Comparison of ENCODE assay signal across 23 cellular contexts in genomic region chr2:16141641-16141921, GRCh38.
DNase-seq lines count a peak whose midpoint lies in the region; ATAC-seq, FAIRE-seq and TF ChIP-seq lines count a peak whose summit lies in the region.
"Had no signal": no experiment of that assay in that cellular context is flagged by ENCODE, and none has a peak within 500 bp of the region (broad histone marks: within the 10 kb centered on the region; RNA-seq: fewer than 3 reads in every experiment).

No MANE protein-coding gene starts in this region.

- no peaks in the 10 kb centered on the region for H3K9me3 Mint-ChIP-seq in Calu3 (ENCODE audit: low read depth, unreplicated experiment)
- H3K9me3 Mint-ChIP-seq in activated T-helper 2 cell treated with anti-CD3 and anti-CD28 coated beads, Interferon-gamma antibody, Interleukin-2, Interleukin-4, amounts not matched to agents 10 μg/mL and 5 μg/mL and 100 μg/mL, durations not matched to agents 14 hours and 24 hours and 36 hours, result no peaks in the 10 kb centered on the region
- peaks cover 1 to 4% of the 10 kb centered on the region in 2 donors for H3K9me3 Mint-ChIP-seq in stimulated activated naive B cell treated with anti-CD40 and anti-IgM and Interleukin-4, amounts not matched to agents 10 μg/mL and 1 μg/mL and 100 μg/mL, for 72 hours

- H3K36me3 ChIP-seq in small intestine (ENCODE audit: control insufficient read depth in 2 of 2, insufficient read depth in 2 of 2, low read length in 2 of 2), result no peaks in the 10 kb centered on the region
- H3K36me3 ChIP-seq: BE2C had no signal

- ATAC-seq in left lobe of liver, result peak; percentile 29
- no peak for ATAC-seq in stimulated activated naive B cell treated with anti-CD40 and anti-IgM and Interleukin-4, amounts not matched to agents 10 μg/mL and 1 μg/mL and 100 μg/mL, for 72 hours (replicated peaks)
- ATAC-seq: HCT116, K562 had no signal

- no peaks in the 10 kb centered on the region for H3K27me3 ChIP-seq in small intestine (ENCODE audit: control insufficient read depth in 2 of 2, insufficient read depth in 2 of 2, low read length in 2 of 2)
- H3K27me3 ChIP-seq: BE2C had no signal

- no peak for FAIRE-seq in small intestine (lab: Jason Lieb, UNC)
- FAIRE-seq: A204.1, D721Med, GM12892, GM18507, K562 had no signal

- peaks cover 27% of the 10 kb centered on the region for H3K4me1 Mint-ChIP-seq in Calu3 (ENCODE audit: low read depth, unreplicated experiment)
- H3K4me1 Mint-ChIP-seq in activated T-helper 2 cell treated with anti-CD3 and anti-CD28 coated beads, Interferon-gamma antibody, Interleukin-2, Interleukin-4, amounts not matched to agents 10 μg/mL and 5 μg/mL and 100 μg/mL, durations not matched to agents 14 hours and 24 hours and 36 hours (ENCODE audit: low read depth), result no peaks in the 10 kb centered on the region
- H3K4me1 Mint-ChIP-seq in stimulated activated naive B cell treated with anti-CD40 and anti-IgM and Interleukin-4, amounts not matched to agents 10 μg/mL and 1 μg/mL and 100 μg/mL, for 72 hours, result no peaks in the 10 kb centered on the region
- H3K4me1 Mint-ChIP-seq: CD4-positive, CD25-positive, alpha-beta regulatory T cell; CD8-positive, alpha-beta memory T cell had no signal

- CTCF ChIA-PET in Calu3 (lab: Charles Lee), result interaction anchor here (1.4 to 1.8 kb wide), 2 partner anchors 166 to 202 kb away, joined by 3 to 6 read pairs; partner anchors contain the start of gene MYCN

- peaks cover 5% of the 10 kb centered on the region for H3K36me3 Mint-ChIP-seq in Calu3 (ENCODE audit: insufficient read depth, unreplicated experiment)
- H3K36me3 Mint-ChIP-seq in activated T-helper 2 cell treated with anti-CD3 and anti-CD28 coated beads, Interferon-gamma antibody, Interleukin-2, Interleukin-4, amounts not matched to agents 10 μg/mL and 5 μg/mL and 100 μg/mL, durations not matched to agents 14 hours and 24 hours and 36 hours (ENCODE audit: low read depth), result no peaks in the 10 kb centered on the region
- no peaks in the 10 kb centered on the region for H3K36me3 Mint-ChIP-seq in stimulated activated naive B cell treated with anti-CD40 and anti-IgM and Interleukin-4, amounts not matched to agents 10 μg/mL and 1 μg/mL and 100 μg/mL, for 72 hours
- H3K36me3 Mint-ChIP-seq: CD4-positive, CD25-positive, alpha-beta regulatory T cell; CD8-positive, alpha-beta memory T cell had no signal

- no peak overlapping the region for H3K4me3 ChIP-seq in small intestine (ENCODE audit: low read depth in 1 of 2, low read length in 2 of 2)
- H3K4me3 ChIP-seq: K562 had no signal

- H3K27me3 Mint-ChIP-seq in Calu3 (ENCODE audit: unreplicated experiment), result no peaks in the 10 kb centered on the region
- no peaks in the 10 kb centered on the region for H3K27me3 Mint-ChIP-seq in activated T-helper 2 cell treated with anti-CD3 and anti-CD28 coated beads, Interferon-gamma antibody, Interleukin-2, Interleukin-4, amounts not matched to agents 10 μg/mL and 5 μg/mL and 100 μg/mL, durations not matched to agents 14 hours and 24 hours and 36 hours (ENCODE audit: low read depth)
- no peaks in the 10 kb centered on the region for H3K27me3 Mint-ChIP-seq in stimulated activated naive B cell treated with anti-CD40 and anti-IgM and Interleukin-4, amounts not matched to agents 10 μg/mL and 1 μg/mL and 100 μg/mL, for 72 hours
- H3K27me3 Mint-ChIP-seq: CD4-positive, CD25-positive, alpha-beta regulatory T cell had no signal

- no peaks in the 10 kb centered on the region for H3K9me3 ChIP-seq in small intestine (ENCODE audit: control insufficient read depth, low read depth)

- DNase-seq in Calu3, result no peak
- DNase-seq in left lobe of liver (ENCODE audit: low spot score), result no peak
- DNase-seq in small intestine, result peak; percentile 69
- no peak for DNase-seq in activated T-helper 2 cell treated with anti-CD3 and anti-CD28 coated beads, Interferon-gamma antibody, Interleukin-2, Interleukin-4, amounts not matched to agents 10 μg/mL and 5 μg/mL and 100 μg/mL, durations not matched to agents 14 hours and 24 hours and 36 hours (ENCODE audit: low spot score)
- no peak for DNase-seq in stimulated activated naive B cell treated with anti-CD40 and anti-IgM and Interleukin-4, amounts not matched to agents 10 μg/mL and 1 μg/mL and 100 μg/mL, for 72 hours
- DNase-seq in NCI-H187 treated with DMSO at 0.1 percent for 48 hours (lab: John Stamatoyannopoulos, UW), result no peak
- DNase-seq: ACHN; C1 segment of cervical spinal cord; CD8-positive, alpha-beta memory T cell; COR-L47; GDM1; GOT3; H7; IMR-90 had no signal

- intact Hi-C loops in Calu3 (cut with micrococcal nuclease; ENCODE audit: unreplicated experiment), result loop anchor here (5.0 kb wide), 1 partner anchor 174 kb away; no protein-coding TSS in a partner anchor
- intact Hi-C loops in activated T-helper 2 cell treated with anti-CD3 and anti-CD28 coated beads, Interferon-gamma antibody, Interleukin-2, Interleukin-4, amounts not matched to agents 10 μg/mL and 5 μg/mL and 100 μg/mL, durations not matched to agents 14 hours and 24 hours and 36 hours (cut with micrococcal nuclease), result loop anchor here (5.0 kb wide), 1 partner anchor 199 kb away; the partner anchor contains the start of gene MYCN

- peak overlapping the region; percentile 76 for H3K27ac Mint-ChIP-seq in Calu3 (ENCODE audit: unreplicated experiment)
- no peak overlapping the region for H3K27ac Mint-ChIP-seq in activated T-helper 2 cell treated with anti-CD3 and anti-CD28 coated beads, Interferon-gamma antibody, Interleukin-2, Interleukin-4, amounts not matched to agents 10 μg/mL and 5 μg/mL and 100 μg/mL, durations not matched to agents 14 hours and 24 hours and 36 hours
- no peak overlapping the region for H3K27ac Mint-ChIP-seq in stimulated activated naive B cell treated with anti-CD40 and anti-IgM and Interleukin-4, amounts not matched to agents 10 μg/mL and 1 μg/mL and 100 μg/mL, for 72 hours
- H3K27ac Mint-ChIP-seq: CD4-positive, CD25-positive, alpha-beta regulatory T cell had no signal

- H3K4me3 Mint-ChIP-seq in Calu3 (ENCODE audit: low read depth, unreplicated experiment), result peak overlapping the region; percentile 8
- H3K4me3 Mint-ChIP-seq in activated T-helper 2 cell treated with anti-CD3 and anti-CD28 coated beads, Interferon-gamma antibody, Interleukin-2, Interleukin-4, amounts not matched to agents 10 μg/mL and 5 μg/mL and 100 μg/mL, durations not matched to agents 14 hours and 24 hours and 36 hours (ENCODE audit: low read depth), result no peak overlapping the region
- H3K4me3 Mint-ChIP-seq in stimulated activated naive B cell treated with anti-CD40 and anti-IgM and Interleukin-4, amounts not matched to agents 10 μg/mL and 1 μg/mL and 100 μg/mL, for 72 hours, result no peak overlapping the region
- H3K4me3 Mint-ChIP-seq: CD4-positive, CD25-positive, alpha-beta regulatory T cell; CD8-positive, alpha-beta memory T cell had no signal

- 14 to 60% (median 32%) methylated on average over 2 of the region's 2 CpGs for WGBS in small intestine, 3 donors

- H3K27ac ChIP-seq in VCaP (peak overlapping the region; percentile 19; the same call in 1 of the 2 replicates), small intestine (ENCODE audit: low read depth in 1 of 2, low read length in 1 of 2) (no peak overlapping the region)

- no TSS peak for BruUV-seq in Calu3 (replicated peaks; lab: Mats Ljungman, UMichigan)

- TF ChIP-seq CTCF in Calu3 (IDR thresholded peaks at IDR 0.05; ENCODE audit: unreplicated experiment) (no peak), VCaP (conservative IDR thresholded peaks at IDR 0.05) (no peak)

- peaks cover 0 to 9% of the 10 kb centered on the region in 2 donors for H3K4me1 ChIP-seq in small intestine (ENCODE audit: control insufficient read depth in 2 of 2, insufficient read depth in 1 of 2, low read depth in 1 of 2, low read length in 1 of 2)
